ENCODE assay signal across 8 cellular contexts in genomic region chr17:20116683-20117309, GRCh38.
DNase-seq lines count a peak whose midpoint lies in the region; ATAC-seq and TF ChIP-seq lines count a peak whose summit lies in the region.

No MANE protein-coding gene starts in this region.

- ATAC-seq in activated T-cell treated with anti-CD3 and anti-CD28 coated beads, Interleukin-2, amount 50 U/mL, for 4 hours = peak; percentile 62 to 73
- no peak for ATAC-seq in GM18870 (IDR thresholded peaks at IDR 0.05; ENCODE audit: unreplicated experiment)

- no peak for TF ChIP-seq POLR2A in ovary (IDR thresholded peaks at IDR 0.05)

- H3K9me3 ChIP-seq in ovary = no peaks in the 10 kb centered on the region

- TF ChIP-seq CTCF in AG09319 (IDR thresholded peaks at IDR 0.05; ENCODE audit: low read depth, low read length) (peak; percentile 64), GM20000 (IDR thresholded peaks at IDR 0.05; ENCODE audit: extremely low read depth, missing control alignments) (peak; percentile 55), ovary (IDR thresholded peaks at IDR 0.05) (peak; percentile 44 to 58 (median 46))

- H3K4me1 Mint-ChIP-seq in activated T-cell treated with anti-CD3 and anti-CD28 coated beads, Interleukin-2, amount 50 U/mL, for 4 hours (ENCODE audit: low read depth) = no peaks in the 10 kb centered on the region

- H3K36me3 ChIP-seq in ovary = no peaks in the 10 kb centered on the region

- no peak for TF ChIP-seq EP300 in ovary (IDR thresholded peaks at IDR 0.05)

- H3K4me3 ChIP-seq in ovary = no peak overlapping the region

- WGBS in ovary, 3 donors = 9 to 10% (median 9%) methylated on average over 8 of the region's 8 CpGs

- H3K4me3 Mint-ChIP-seq in activated T-cell treated with anti-CD3 and anti-CD28 coated beads, Interleukin-2, amount 50 U/mL, for 4 hours = no peak overlapping the region

- peak; percentile 22 for DNase-seq in AG09319 (ENCODE audit: extremely low read depth, low read depth)
- peak; percentile 53 for DNase-seq in GM20000 (ENCODE audit: low spot score)
- peak; percentile 67 for DNase-seq in OCI-M1 (lab: John Stamatoyannopoulos, UW)
- peak; percentile 37 for DNase-seq in activated T-cell treated with anti-CD3 and anti-CD28 coated beads, Interleukin-2, amount 50 U/mL, for 4 hours
- peak; percentile 62 for DNase-seq in fibroblast of peridontal ligament (ENCODE audit: extremely low read depth)
- DNase-seq in ovary = peak in 4 of 5 donors; percentile 43 to 65 (median 58)
- no peak for DNase-seq in DMS153 (lab: John Stamatoyannopoulos, UW)

- peaks cover 5% of the 10 kb centered on the region for H3K27me3 Mint-ChIP-seq in activated T-cell treated with anti-CD3 and anti-CD28 coated beads, Interleukin-2, amount 50 U/mL, for 4 hours (ENCODE audit: low read depth)

- intact Hi-C loops in ovary (cut with DNase I) = loop anchor here in 2 of 4 donors (1.0 to 5.0 kb wide), 3 partner anchors 109 to 126 kb away; partner anchors contain the start of gene SPECC1 (in 1 of the 2)

- H3K36me3 Mint-ChIP-seq in activated T-cell treated with anti-CD3 and anti-CD28 coated beads, Interleukin-2, amount 50 U/mL, for 4 hours (ENCODE audit: insufficient read depth) = no peaks in the 10 kb centered on the region

- H3K4me1 ChIP-seq in ovary (ENCODE audit: insufficient read depth) = peaks cover under 1% of the 10 kb centered on the region

- H3K27ac ChIP-seq in ovary = no peak overlapping the region

- H3K27me3 ChIP-seq in ovary = no peaks in the 10 kb centered on the region

- H3K9me3 Mint-ChIP-seq in activated T-cell treated with anti-CD3 and anti-CD28 coated beads, Interleukin-2, amount 50 U/mL, for 4 hours = no peaks in the 10 kb centered on the region
